7 cellular contexts compared by ENCODE assay signal in genomic region chr9:92886846-92887610, GRCh38. TPM values are rescaled to one million over a fixed set of nuclear protein-coding genes. Genes with fewer than 3 reads are reported as not detected.
DNase-seq lines count a peak whose midpoint lies in the region; ATAC-seq and TF ChIP-seq lines count a peak whose summit lies in the region.
"Not testable (repeated sequence)": the region's sequence is repeated elsewhere in the genome, so short reads cannot be mapped to it uniquely, and the experiment has no call there.

No MANE protein-coding gene starts in this region.

- H3K9ac ChIP-seq in DND-41 (ENCODE audit: low read depth, low read length); MM.1S (ENCODE audit: low read length): not testable (repeated sequence)

- CTCF ChIA-PET in activated CD4-positive, alpha-beta T cell treated with anti-CD3 and anti-CD28 coated beads, Interleukin-2, amount 10 ng/mL, durations not matched to agents 7 days and 5 days (lab: Charles Lee); activated naive CD4-positive, alpha-beta T cell treated with anti-CD3 and anti-CD28 coated beads, Interleukin-2, amount 10 ng/mL, durations not matched to agents 7 days and 5 days (lab: Charles Lee): not testable (repeated sequence)

- H3K27me3 ChIP-seq in DND-41 (ENCODE audit: insufficient read depth, low read length, poor library complexity); MM.1S (replicated peaks; ENCODE audit: insufficient read depth, low read length): not testable (repeated sequence)

- peaks cover 23% of the 10 kb centered on the region for H3K4me1 ChIP-seq in DND-41 (ENCODE audit: insufficient read depth, low read length)
- peaks cover 30% of the 10 kb centered on the region for H3K4me1 ChIP-seq in MM.1S (ENCODE audit: low read length)

- H3K27ac ChIP-seq in DND-41 (ENCODE audit: low read length), result not testable (repeated sequence)
- peak overlapping the region; percentile 71; the same call in 1 of the 2 replicates for H3K27ac ChIP-seq in MM.1S (ENCODE audit: low read length)

- H3K79me2 ChIP-seq in DND-41 (ENCODE audit: insufficient read depth, low read length); MM.1S (ENCODE audit: low read length): not testable (repeated sequence)

- not testable (repeated sequence) for H3K9me2 ChIP-seq in MM.1S (replicated peaks; ENCODE audit: insufficient read depth, low read length)

- peaks cover 19% of the 10 kb centered on the region; the same call in 1 of the 2 replicates for H3F3A ChIP-seq in MM.1S (ENCODE audit: insufficient read depth, low read length)

- peaks cover 35% of the 10 kb centered on the region for H3K4me1 Mint-ChIP-seq in activated CD4-positive, alpha-beta T cell treated with anti-CD3 and anti-CD28 coated beads, Interleukin-2, amount 10 ng/mL, durations not matched to agents 7 days and 5 days
- H3K4me1 Mint-ChIP-seq in activated naive CD4-positive, alpha-beta T cell treated with anti-CD3 and anti-CD28 coated beads, Interleukin-2, amount 10 ng/mL, durations not matched to agents 7 days and 5 days, result peaks cover 31% of the 10 kb centered on the region

- DNase-seq in DND-41 (peak; percentile 80), MM.1S (peak; percentile 82), NCI-H2196 (lab: John Stamatoyannopoulos, UW; ENCODE audit: unreplicated experiment) (peak; percentile 34), SKM-1 treated with dmso at 0.1 percent for 144 hours (lab: John Stamatoyannopoulos, UW; ENCODE audit: unreplicated experiment) (peak; percentile 1), kidney tubule cell (ENCODE audit: low spot score) (peak; percentile 18)
- DNase-seq in activated CD4-positive, alpha-beta T cell treated with anti-CD3 and anti-CD28 coated beads, Interleukin-2, amount 10 ng/mL, durations not matched to agents 7 days and 5 days, result peak; percentile 65
- peak; percentile 65 for DNase-seq in activated naive CD4-positive, alpha-beta T cell treated with anti-CD3 and anti-CD28 coated beads, Interleukin-2, amount 10 ng/mL, durations not matched to agents 7 days and 5 days

- H3K4me2 ChIP-seq in DND-41 (ENCODE audit: insufficient read depth, low read length), result not testable (repeated sequence)
- H3K4me2 ChIP-seq in MM.1S (ENCODE audit: low read depth, low read length), result peak overlapping the region; percentile 21; the same call in 1 of the 2 replicates

- H3K4me3 ChIP-seq in DND-41 (ENCODE audit: low read depth in 1 of 2, low read length in 2 of 2); MM.1S (ENCODE audit: low read length): not testable (repeated sequence)

- not testable (repeated sequence) for H3K9me3 ChIP-seq in DND-41 (ENCODE audit: insufficient read depth, low read length, severe bottlenecking); MM.1S (replicated peaks; ENCODE audit: insufficient read depth, low read length)

- H3K36me3 Mint-ChIP-seq in activated CD4-positive, alpha-beta T cell treated with anti-CD3 and anti-CD28 coated beads, Interleukin-2, amount 10 ng/mL, durations not matched to agents 7 days and 5 days (ENCODE audit: low read depth); activated naive CD4-positive, alpha-beta T cell treated with anti-CD3 and anti-CD28 coated beads, Interleukin-2, amount 10 ng/mL, durations not matched to agents 7 days and 5 days: not testable (repeated sequence)

- ATAC-seq in DND-41 (ENCODE audit: insufficient read depth, low read depth), result peak; percentile 93

- H3K9me3 Mint-ChIP-seq in activated CD4-positive, alpha-beta T cell treated with anti-CD3 and anti-CD28 coated beads, Interleukin-2, amount 10 ng/mL, durations not matched to agents 7 days and 5 days; activated naive CD4-positive, alpha-beta T cell treated with anti-CD3 and anti-CD28 coated beads, Interleukin-2, amount 10 ng/mL, durations not matched to agents 7 days and 5 days: not testable (repeated sequence)

- POLR2A ChIA-PET in activated CD4-positive, alpha-beta T cell treated with anti-CD3 and anti-CD28 coated beads, Interleukin-2, amount 10 ng/mL, durations not matched to agents 7 days and 5 days (lab: Charles Lee), result not testable (repeated sequence)

- H3K27ac Mint-ChIP-seq in activated CD4-positive, alpha-beta T cell treated with anti-CD3 and anti-CD28 coated beads, Interleukin-2, amount 10 ng/mL, durations not matched to agents 7 days and 5 days, result peak overlapping the region; percentile 16
- not testable (repeated sequence) for H3K27ac Mint-ChIP-seq in activated naive CD4-positive, alpha-beta T cell treated with anti-CD3 and anti-CD28 coated beads, Interleukin-2, amount 10 ng/mL, durations not matched to agents 7 days and 5 days

- not testable (repeated sequence) for H2AFZ ChIP-seq in DND-41 (ENCODE audit: low read depth, low read length); MM.1S (ENCODE audit: low read length)

- H3K36me3 ChIP-seq in DND-41 (ENCODE audit: insufficient read depth, low read length); MM.1S (replicated peaks; ENCODE audit: insufficient read depth, low read length): not testable (repeated sequence)

- H4K20me1 ChIP-seq in DND-41 (ENCODE audit: insufficient read depth, low read length); MM.1S (ENCODE audit: insufficient read depth, low read length): not testable (repeated sequence)

- H3K4me3 Mint-ChIP-seq in activated CD4-positive, alpha-beta T cell treated with anti-CD3 and anti-CD28 coated beads, Interleukin-2, amount 10 ng/mL, durations not matched to agents 7 days and 5 days, result peak overlapping the region; percentile 10
- not testable (repeated sequence) for H3K4me3 Mint-ChIP-seq in activated naive CD4-positive, alpha-beta T cell treated with anti-CD3 and anti-CD28 coated beads, Interleukin-2, amount 10 ng/mL, durations not matched to agents 7 days and 5 days

- not testable (repeated sequence) for H3K27me3 Mint-ChIP-seq in activated CD4-positive, alpha-beta T cell treated with anti-CD3 and anti-CD28 coated beads, Interleukin-2, amount 10 ng/mL, durations not matched to agents 7 days and 5 days
- H3K27me3 Mint-ChIP-seq in activated naive CD4-positive, alpha-beta T cell treated with anti-CD3 and anti-CD28 coated beads, Interleukin-2, amount 10 ng/mL, durations not matched to agents 7 days and 5 days, result peaks cover 23% of the 10 kb centered on the region

- TF ChIP-seq CTCF in DND-41 (IDR thresholded peaks at IDR 0.05; ENCODE audit: borderline replicate concordance, extremely low read depth, low read length, poor library complexity, severe bottlenecking); MM.1S (IDR thresholded peaks at IDR 0.05; ENCODE audit: low read length): not testable (repeated sequence)

RNA-seq across cellular contexts. Expression of gene ZNF484, which starts 9.2 kb away (rescaled TPM):
- total RNA-seq in activated CD4-positive, alpha-beta T cell treated with anti-CD3 and anti-CD28 coated beads, Interleukin-2, amount 10 ng/mL, durations not matched to agents 7 days and 5 days, result 10 to 100 TPM; 13.0 to 14.4 TPM

Comparison
In these comparisons a context has a peak if more than half of its experiments do, and no peak if none do; other contexts are left out.
1. DNase-seq: peak in every context shown above with its lines; median percentile 82 in MM.1S; 80 in DND-41; 65 in activated CD4-positive, alpha-beta T cell treated with anti-CD3 and anti-CD28 coated beads, Interleukin-2, amount 10 ng/mL, durations not matched to agents 7 days and 5 days; 65 in activated naive CD4-positive, alpha-beta T cell treated with anti-CD3 and anti-CD28 coated beads, Interleukin-2, amount 10 ng/mL, durations not matched to agents 7 days and 5 days; 34 in NCI-H2196; 18 in kidney tubule cell; 1 in SKM-1 treated with dmso at 0.1 percent for 144 hours.